In genomic region chr16:2682209-2683021, GRCh38 we compare ENCODE assay signal across 8 cellular contexts. TPM values are rescaled to one million over a fixed set of nuclear protein-coding genes. Genes with fewer than 3 reads are reported as not detected.
A peak's percentile ranks its signal among the peaks of the same experiment; 100 is the strongest.
DNase-seq lines count a peak whose midpoint lies in the region; ATAC-seq, FAIRE-seq and TF ChIP-seq lines count a peak whose summit lies in the region.

Gene KCTD5 (plus strand): TSS chr16:2682523. CDS start chr16:2682549, 26 bp downstream.

- peaks cover 8% of the 10 kb centered on the region for H4K20me1 ChIP-seq in OCI-LY7 (ENCODE audit: insufficient read depth, low read length)
- H4K20me1 ChIP-seq in endothelial cell of umbilical vein (replicated peaks; ENCODE audit: control insufficient read depth, extremely low read depth, insufficient read depth, low read length), result no peaks in the 10 kb centered on the region

- peak within 1 kb of the TSS; percentile 65; the same call in 1 of the 2 replicates for H2AFZ ChIP-seq in OCI-LY7 (ENCODE audit: low read length)
- peak within 1 kb of the TSS; percentile 91 for H2AFZ ChIP-seq in endothelial cell of umbilical vein (ENCODE audit: low read depth, low read length)

- H3K4me3 ChIP-seq in Caco-2 (ENCODE audit: low read depth, low read length), result peak within 1 kb of the TSS; percentile 93
- H3K4me3 ChIP-seq in OCI-LY7 (ENCODE audit: low read depth, low read length, poor library complexity, severe bottlenecking), result peak within 1 kb of the TSS; percentile 90
- H3K4me3 ChIP-seq in endothelial cell of umbilical vein (replicated peaks in 1 of 3; ENCODE audit: insufficient read depth in 1 of 3, low read depth in 1 of 3, low read length in 3 of 3), result peak within 1 kb of the TSS; percentile 65 to 91 (median 75)

- TF ChIP-seq CTCF in Caco-2 (IDR thresholded peaks at IDR 0.05; ENCODE audit: insufficient read depth in 1 of 2, low read depth in 1 of 2, low read length in 1 of 2, severe bottlenecking in 1 of 2, unreplicated experiment in 1 of 2) (no peak), OCI-LY7 (conservative IDR thresholded peaks at IDR 0.05; ENCODE audit: low read length) (no peak), endothelial cell of umbilical vein (IDR thresholded peaks at IDR 0.05; ENCODE audit: extremely low read depth in 1 of 2, insufficient read depth in 1 of 2, low read depth in 1 of 2, low read length in 2 of 2) (no peak)

- FAIRE-seq in endothelial cell of umbilical vein (lab: Jason Lieb, UNC), result peak; percentile 86

- no peaks in the 10 kb centered on the region for H3K4me1 Mint-ChIP-seq in Caco-2 (ENCODE audit: low read depth, unreplicated experiment)

- ATAC-seq in GM21447 (IDR thresholded peaks at IDR 0.05; ENCODE audit: unreplicated experiment), result peak; percentile 64

- peak within 1 kb of the TSS; percentile 96 for H3K9ac ChIP-seq in endothelial cell of umbilical vein (replicated peaks; ENCODE audit: extremely low read depth, insufficient read depth, low read length)

- peak; percentile 99 for TF ChIP-seq POLR2A in endothelial cell of umbilical vein (IDR thresholded peaks at IDR 0.05; ENCODE audit: low read depth, low read length)

- H3K27ac ChIP-seq in OCI-LY7 (ENCODE audit: low read depth, low read length, poor library complexity, severe bottlenecking) (peak within 1 kb of the TSS; percentile 43), endothelial cell of umbilical vein (ENCODE audit: insufficient read depth, low read depth, low read length) (peak within 1 kb of the TSS; percentile 68)

- CTCF ChIA-PET in Caco-2 (lab: Charles Lee) (interaction anchor here (0.5 to 1.0 kb wide), 6 partner anchors 9 to 1572 kb away, joined by 3 to 10 read pairs (median 4); partner anchors contain the start of gene PRSS27), OCI-LY7 (lab: Charles Lee; ENCODE audit: unreplicated experiment) (no interaction called here), endothelial cell of umbilical vein (lab: Charles Lee) (interaction anchor here (0.6 to 1.4 kb wide), 6 partner anchors 9 to 416 kb away, joined by 3 to 5 read pairs (median 3); no protein-coding TSS in a partner anchor)

- POLR2A ChIA-PET in Caco-2 (lab: Charles Lee), result interaction anchor here (0.5 to 1.4 kb wide), 13 partner anchors 9 to 470 kb away, joined by 3 to 17 read pairs (median 3); partner anchors contain the start of genes FLYWCH1, PGP and SRRM2
- POLR2A ChIA-PET in OCI-LY7 (lab: Charles Lee), result interaction anchor here (1.0 to 1.6 kb wide), 2 partner anchors 9 to 200 kb away, joined by 3 to 5 read pairs; no protein-coding TSS in a partner anchor
- POLR2A ChIA-PET in endothelial cell of umbilical vein (lab: Charles Lee), result interaction anchor here (0.9 to 1.5 kb wide), 5 partner anchors 9 to 166 kb away, joined by 3 to 22 read pairs (median 3); partner anchors contain the start of gene SRRM2

- no TSS peak for BruUV-seq in Caco-2 (replicated peaks; lab: Mats Ljungman, UMichigan)
- BruUV-seq in OCI-LY7 (replicated peaks; lab: Mats Ljungman, UMichigan), result no TSS peak
- BruUV-seq in endothelial cell of umbilical vein (replicated peaks; lab: Mats Ljungman, UMichigan), result no TSS peak

- intact Hi-C loops in Caco-2 (cut with micrococcal nuclease; ENCODE audit: unreplicated experiment), result no loop called here
- intact Hi-C loops in OCI-LY7 (cut with micrococcal nuclease; ENCODE audit: unreplicated experiment), result loop anchor here (1.0 to 2.0 kb wide), 2 partner anchors 38 to 70 kb away; partner anchors contain the start of genes PRSS27 and SRRM2
- intact Hi-C loops in endothelial cell of umbilical vein (cut with micrococcal nuclease), result loop anchor here (1.0 to 5.0 kb wide), 5 partner anchors 9 to 223 kb away; partner anchors contain the start of genes ELOB and SRRM2

- no peaks in the 10 kb centered on the region for H3K9me3 Mint-ChIP-seq in Caco-2 (ENCODE audit: unreplicated experiment)

- no peaks in the 10 kb centered on the region for H3K27me3 Mint-ChIP-seq in Caco-2 (ENCODE audit: insufficient read depth, unreplicated experiment)

- H3K36me3 Mint-ChIP-seq in Caco-2 (ENCODE audit: insufficient read depth, unreplicated experiment), result peaks cover 6% of the 10 kb centered on the region

- H3K79me2 ChIP-seq in OCI-LY7 (ENCODE audit: insufficient read depth, low read depth, low read length), result peaks cover 26% of the 10 kb centered on the region
- H3K79me2 ChIP-seq in endothelial cell of umbilical vein (ENCODE audit: control insufficient read depth, insufficient read depth, low read length), result peaks cover 34% of the 10 kb centered on the region

- dilution Hi-C loops in endothelial cell of umbilical vein (cut with MboI; ENCODE audit: extremely low pct_ligation_motif_present, low sequenced_read_pairs), result no loop called here

- peak within 1 kb of the TSS; percentile 91 for H3K4me3 Mint-ChIP-seq in Caco-2 (ENCODE audit: unreplicated experiment)

- H3K4me2 ChIP-seq in OCI-LY7 (ENCODE audit: low read length), result peak within 1 kb of the TSS; percentile 73
- H3K4me2 ChIP-seq in endothelial cell of umbilical vein (ENCODE audit: insufficient read depth, low read length), result peak within 1 kb of the TSS; percentile 84

- H3K4me1 ChIP-seq in Caco-2 (no peaks in the 10 kb centered on the region; the same call in 1 of the 2 replicates), OCI-LY7 (ENCODE audit: insufficient read depth, low read length, poor library complexity, severe bottlenecking) (peaks cover 16% of the 10 kb centered on the region), endothelial cell of umbilical vein (ENCODE audit: control insufficient read depth, extremely low read depth, insufficient read depth, low read length) (peaks cover 6% of the 10 kb centered on the region)

- H3K9me2 ChIP-seq in OCI-LY7 (ENCODE audit: insufficient read depth, low read length), result no peaks in the 10 kb centered on the region

- peak within 1 kb of the TSS; percentile 88 for H3K27ac Mint-ChIP-seq in Caco-2 (ENCODE audit: unreplicated experiment)

- no peaks in the 10 kb centered on the region for H3K27me3 ChIP-seq in Caco-2 (replicated peaks; ENCODE audit: control insufficient read depth, insufficient read depth, low read length)
- H3K27me3 ChIP-seq in endothelial cell of umbilical vein (ENCODE audit: control insufficient read depth in 2 of 2, insufficient read depth in 2 of 2, low read length in 2 of 2), result no peaks in the 10 kb centered on the region

- H3K36me3 ChIP-seq in Caco-2 (ENCODE audit: control insufficient read depth, insufficient read depth, low read length) (no peaks in the 10 kb centered on the region), OCI-LY7 (ENCODE audit: insufficient read depth, low read length) (peaks cover 3% of the 10 kb centered on the region; the same call in 1 of the 2 replicates), endothelial cell of umbilical vein (ENCODE audit: control insufficient read depth in 2 of 2, extremely low read depth in 1 of 2, insufficient read depth in 2 of 2, low read length in 2 of 2) (no peaks in the 10 kb centered on the region)

- H3K9me3 ChIP-seq in Caco-2, result no peaks in the 10 kb centered on the region
- no peaks in the 10 kb centered on the region for H3K9me3 ChIP-seq in OCI-LY7 (ENCODE audit: low read length)
- no peaks in the 10 kb centered on the region for H3K9me3 ChIP-seq in endothelial cell of umbilical vein (replicated peaks; ENCODE audit: control insufficient read depth, insufficient read depth, low read length)

- DNase-seq in Caco-2 (peak; percentile 94 to 95), HuH-7.5 (ENCODE audit: low spot score) (peak; percentile 95), OCI-LY7 (ENCODE audit: low spot score) (peak; percentile 97), activated T-cell treated with anti-CD3 and anti-CD28 coated beads for 1 hour (ENCODE audit: low read depth) (peak; percentile 91), endothelial cell of umbilical vein (ENCODE audit: low read depth, low spot score) (peak; percentile 94), midbrain (lab: John Stamatoyannopoulos, UW) (peak; percentile 99)
- DNase-seq in stimulated activated CD8-positive, alpha-beta memory T cell treated with anti-CD3 and anti-CD28 coated beads, Interleukin-15, amount 100 ng/mL, for 48 hours (ENCODE audit: low read depth in 2 of 2), result peak; percentile 94 to 95

- no peaks in the 10 kb centered on the region for H3K9me1 ChIP-seq in endothelial cell of umbilical vein (replicated peaks; ENCODE audit: control insufficient read depth, extremely low read depth, insufficient read depth, low read length)

TF ChIP-seq in endothelial cell of umbilical vein, 7 proteins besides CTCF, POLR2A, EP300 and RAD21:
- no peak for TF ChIP-seq JUN (IDR thresholded peaks at IDR 0.05; ENCODE audit: borderline replicate concordance, insufficient read depth, insufficient read length, low read depth)
- no peak for TF ChIP-seq GATA2 (IDR thresholded peaks at IDR 0.05; ENCODE audit: insufficient read depth, insufficient read length, low read depth, low read length)
- TF ChIP-seq MYC (IDR thresholded peaks at IDR 0.05; ENCODE audit: low read depth, low read length), result no peak
- no peak for TF ChIP-seq EZH2 (IDR thresholded peaks at IDR 0.05; ENCODE audit: borderline replicate concordance, low read depth, low read length, severe bottlenecking)
- peak; percentile 98 for TF ChIP-seq POLR2AphosphoS5 (IDR thresholded peaks at IDR 0.05; ENCODE audit: insufficient read depth, low read depth, low read length)
- peak; percentile 75 for TF ChIP-seq MAX (IDR thresholded peaks at IDR 0.05; ENCODE audit: insufficient read depth, insufficient read length)

RNA-seq across cellular contexts. Expression of gene KCTD5, which starts in this region (rescaled TPM):
- total RNA-seq in Caco-2 (2022) (30.4 and 33.3 TPM in 2 replicates), OCI-LY7 (2022) (25.2 and 25.8 TPM in 2 replicates), endothelial cell of umbilical vein (30.8 and 32.2 TPM in 2 replicates)
- total RNA-seq in OCI-LY7 (2014; rRNA removed; shearing (Covaris generic)), result 18.9 and 34.6 TPM in 2 replicates
- polyA plus RNA-seq in endothelial cell of umbilical vein, result 42.0 and 61.4 TPM in 2 replicates
- polyA plus RNA-seq in endothelial cell of umbilical vein (2011; cell fraction: cytosol; rRNA removed), result 34.8 and 53.2 TPM in 2 replicates
- 20.9 and 21.8 TPM in 2 replicates for polyA plus RNA-seq in endothelial cell of umbilical vein (2011; cell fraction: nucleus; rRNA removed)
- 27.4 and 36.9 TPM in 2 replicates for polyA plus RNA-seq in endothelial cell of umbilical vein (2012)
- 19.9 and 20.8 TPM in 2 replicates for polyA minus RNA-seq in endothelial cell of umbilical vein
- 14.6 TPM for polyA minus RNA-seq in endothelial cell of umbilical vein (2011; cell fraction: cytosol; rRNA and poly(A)+ RNA removed)
- polyA minus RNA-seq in endothelial cell of umbilical vein (2011; cell fraction: nucleus; rRNA and poly(A)+ RNA removed), result 8.0 and 16.8 TPM in 2 replicates

Comparison
In these comparisons a context has a peak if more than half of its experiments do, and no peak if none do; other contexts are left out.
1. Peak in every context shown above with its lines: DNase-seq, ATAC-seq, H3K4me3 ChIP-seq and H3K27ac ChIP-seq.